ENCODE assay signal across 9 cellular contexts in the genomic region with DNA sequence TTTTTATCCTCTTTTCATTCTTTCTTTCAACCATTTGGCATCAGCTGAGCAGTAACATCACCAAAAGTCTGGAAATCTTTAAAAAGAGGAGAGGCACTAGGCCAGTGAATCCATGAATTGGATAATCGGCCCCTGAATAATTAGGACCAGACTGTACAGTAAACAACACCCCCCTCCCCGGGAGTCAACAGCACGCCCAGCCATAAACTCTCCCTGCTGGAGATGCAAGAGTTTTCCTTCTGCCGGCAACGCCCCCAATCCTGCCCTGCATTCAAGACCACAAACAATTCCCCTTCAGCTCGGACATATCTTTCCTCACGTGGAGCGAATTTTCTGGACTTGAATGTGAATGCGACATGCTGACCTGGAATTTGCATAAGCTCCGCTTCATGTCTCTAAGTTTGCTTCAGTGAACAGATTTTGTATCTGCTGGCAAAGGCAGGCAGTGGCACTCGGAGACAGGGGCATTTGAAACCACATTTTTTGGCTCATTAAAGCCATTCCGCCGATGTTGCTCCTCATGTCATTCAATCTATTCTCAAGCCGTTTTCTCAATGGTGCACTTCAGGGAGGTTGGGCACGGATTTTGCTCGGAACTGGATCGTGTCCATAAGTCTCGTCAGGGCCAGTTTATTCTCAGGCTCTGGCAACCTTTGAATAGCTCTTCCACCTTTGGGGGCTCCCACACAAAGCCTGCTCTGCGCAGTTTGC. TPM values are rescaled to one million over a fixed set of nuclear protein-coding genes. Genes with fewer than 3 reads are reported as not detected.
DNase-seq lines count a peak whose midpoint lies in the region; ATAC-seq, FAIRE-seq and TF ChIP-seq lines count a peak whose summit lies in the region.
"Had no signal": no experiment of that assay in that cellular context is flagged by ENCODE, and none has a peak within 500 bp of the region (broad histone marks: within the 10 kb centered on the region; RNA-seq: fewer than 3 reads in every experiment).

No MANE protein-coding gene starts in this region.

- no peaks in the 10 kb centered on the region for H3K36me3 Mint-ChIP-seq in neural progenitor cell
- H3K36me3 Mint-ChIP-seq in stimulated activated effector memory CD8-positive, alpha-beta T cell treated with anti-CD3 and anti-CD28 coated beads, Interleukin-12 subunit alpha, Interleukin-12 subunit beta, amount 100 ng/mL, for 72 hours, result no peaks in the 10 kb centered on the region
- H3K36me3 Mint-ChIP-seq: mesothelial cell of epicardium had no signal

- H3K9me3 ChIP-seq in OCI-LY7 (ENCODE audit: low read length) (no peaks in the 10 kb centered on the region; the same call in 1 of the 2 replicates), gastrocnemius medialis (no peaks in the 10 kb centered on the region), neural progenitor cell (ENCODE audit: low read depth) (no peaks in the 10 kb centered on the region)

- H3K4me1 ChIP-seq in OCI-LY7 (ENCODE audit: insufficient read depth, low read length, poor library complexity, severe bottlenecking), result peaks cover 12% of the 10 kb centered on the region
- peaks cover 0 to 14% of the 10 kb centered on the region in 2 donors for H3K4me1 ChIP-seq in gastrocnemius medialis
- peaks cover 11% of the 10 kb centered on the region for H3K4me1 ChIP-seq in neural progenitor cell

- no peak for FAIRE-seq in urothelium cell line (lab: Jason Lieb, UNC)

- no peak overlapping the region for H3K27ac Mint-ChIP-seq in neural progenitor cell
- H3K27ac Mint-ChIP-seq in stimulated activated effector memory CD8-positive, alpha-beta T cell treated with anti-CD3 and anti-CD28 coated beads, Interleukin-12 subunit alpha, Interleukin-12 subunit beta, amount 100 ng/mL, for 72 hours, result no peak overlapping the region
- H3K27ac Mint-ChIP-seq: mesothelial cell of epicardium had no signal

- TF ChIP-seq CTCF in OCI-LY7 (conservative IDR thresholded peaks at IDR 0.05; ENCODE audit: low read length), result no peak
- no peak for TF ChIP-seq CTCF in gastrocnemius medialis (IDR thresholded peaks at IDR 0.05 in 4 of 5, conservative IDR thresholded peaks at IDR 0.05 in 1 of 5)
- no peak for TF ChIP-seq CTCF in neural progenitor cell (IDR thresholded peaks at IDR 0.05)

- ATAC-seq in left ventricle myocardium superior (peak; percentile 29), gastrocnemius medialis (peak in 1 of 2 donors; percentile 48), HG03460 (IDR thresholded peaks at IDR 0.05; ENCODE audit: unreplicated experiment) (no peak)
- no peak for ATAC-seq in stimulated activated effector memory CD8-positive, alpha-beta T cell treated with anti-CD3 and anti-CD28 coated beads, Interleukin-12 subunit alpha, Interleukin-12 subunit beta, amount 100 ng/mL, for 72 hours

- no peaks in the 10 kb centered on the region for H3F3A ChIP-seq in neural progenitor cell (ENCODE audit: low read depth)

- in situ Hi-C loops in gastrocnemius medialis (cut with MboI; ENCODE audit: low sequenced_read_pairs in 4 of 4), result loop anchor here in 1 of 4 donors (10.0 kb wide), 1 partner anchor 506 kb away; no protein-coding TSS in a partner anchor

- H3K27me3 ChIP-seq in gastrocnemius medialis (no peaks in the 10 kb centered on the region), neural progenitor cell (no peaks in the 10 kb centered on the region)

- intact Hi-C loops in OCI-LY7 (cut with micrococcal nuclease; ENCODE audit: unreplicated experiment) (no loop called here), left ventricle myocardium superior (cut with micrococcal nuclease) (no loop called here), gastrocnemius medialis (cut with DNase I; ENCODE audit: low total_unique reads) (no loop called here)

- H3K27ac ChIP-seq in OCI-LY7 (ENCODE audit: low read depth, low read length, poor library complexity, severe bottlenecking), result no peak overlapping the region
- H3K27ac ChIP-seq in gastrocnemius medialis, result no peak overlapping the region
- no peak overlapping the region for H3K27ac ChIP-seq in neural progenitor cell

- H3K4me2 ChIP-seq in OCI-LY7 (ENCODE audit: low read length) (peak overlapping the region; percentile 21; the same call in 1 of the 2 replicates), neural progenitor cell (no peak overlapping the region)

- peaks cover 2% of the 10 kb centered on the region for H3K9me3 Mint-ChIP-seq in neural progenitor cell
- H3K9me3 Mint-ChIP-seq in stimulated activated effector memory CD8-positive, alpha-beta T cell treated with anti-CD3 and anti-CD28 coated beads, Interleukin-12 subunit alpha, Interleukin-12 subunit beta, amount 100 ng/mL, for 72 hours, result no peaks in the 10 kb centered on the region

- no TSS peak for BruUV-seq in OCI-LY7 (replicated peaks; lab: Mats Ljungman, UMichigan)

- no peak overlapping the region for H3K4me3 Mint-ChIP-seq in neural progenitor cell
- no peak overlapping the region for H3K4me3 Mint-ChIP-seq in stimulated activated effector memory CD8-positive, alpha-beta T cell treated with anti-CD3 and anti-CD28 coated beads, Interleukin-12 subunit alpha, Interleukin-12 subunit beta, amount 100 ng/mL, for 72 hours
- H3K4me3 Mint-ChIP-seq: mesothelial cell of epicardium had no signal

- H3K4me3 ChIP-seq in OCI-LY7 (ENCODE audit: low read depth, low read length, poor library complexity, severe bottlenecking), result no peak overlapping the region
- peak overlapping the region; percentile 36 to 46 (median 38) for H3K4me3 ChIP-seq in gastrocnemius medialis
- H3K4me3 ChIP-seq in neural progenitor cell, result no peak overlapping the region

- peaks cover 47% of the 10 kb centered on the region for H3K4me1 Mint-ChIP-seq in neural progenitor cell
- H3K4me1 Mint-ChIP-seq in stimulated activated effector memory CD8-positive, alpha-beta T cell treated with anti-CD3 and anti-CD28 coated beads, Interleukin-12 subunit alpha, Interleukin-12 subunit beta, amount 100 ng/mL, for 72 hours, result no peaks in the 10 kb centered on the region

- H3K27me3 Mint-ChIP-seq in neural progenitor cell (ENCODE audit: insufficient read depth, low read depth), result peaks cover 16% of the 10 kb centered on the region

- no peak for TF ChIP-seq POLR2A in gastrocnemius medialis (IDR thresholded peaks at IDR 0.05)

- POLR2A ChIA-PET in OCI-LY7 (lab: Charles Lee), result interaction anchor here (0.6 to 0.7 kb wide), 3 partner anchors 94 to 406 kb away, joined by 3 read pairs; no protein-coding TSS in a partner anchor

- H2AFZ ChIP-seq in OCI-LY7 (ENCODE audit: low read length) (no peak overlapping the region), neural progenitor cell (replicated peaks) (no peak overlapping the region)

- CTCF ChIA-PET in OCI-LY7 (lab: Charles Lee; ENCODE audit: unreplicated experiment), result no interaction called here

- H3K79me2 ChIP-seq in OCI-LY7 (ENCODE audit: insufficient read depth, low read depth, low read length), result no peaks in the 10 kb centered on the region
- no peaks in the 10 kb centered on the region for H3K79me2 ChIP-seq in neural progenitor cell (ENCODE audit: low read depth)

- H3K36me3 ChIP-seq in OCI-LY7 (ENCODE audit: insufficient read depth, low read length) (no peaks in the 10 kb centered on the region), gastrocnemius medialis (no peaks in the 10 kb centered on the region), neural progenitor cell (no peaks in the 10 kb centered on the region)

- H3K9ac ChIP-seq in neural progenitor cell, result no peak overlapping the region

- H4K20me1 ChIP-seq in OCI-LY7 (ENCODE audit: insufficient read depth, low read length), result no peaks in the 10 kb centered on the region
- no peaks in the 10 kb centered on the region for H4K20me1 ChIP-seq in neural progenitor cell (ENCODE audit: low read depth)

- H3K9me2 ChIP-seq in OCI-LY7 (ENCODE audit: insufficient read depth, low read length), result no peaks in the 10 kb centered on the region

- DNase-seq in EH (ENCODE audit: low read depth) (peak; percentile 18), OCI-LY7 (ENCODE audit: low spot score) (no peak), left ventricle myocardium superior (no peak), gastrocnemius medialis (no peak), neural progenitor cell (ENCODE audit: low spot score) (no peak), urothelium cell line (ENCODE audit: low spot score) (no peak)
- no peak for DNase-seq in stimulated activated effector memory CD8-positive, alpha-beta T cell treated with anti-CD3 and anti-CD28 coated beads, Interleukin-12 subunit alpha, Interleukin-12 subunit beta, amount 100 ng/mL, for 72 hours (ENCODE audit: low spot score in 2 of 2)

RNA-seq across cellular contexts. Expression of gene GMPR, which starts 38.0 kb away (rescaled TPM):
- total RNA-seq in OCI-LY7 (2014; rRNA removed; shearing (Covaris generic)), result not detected in 2 replicates
- total RNA-seq in OCI-LY7 (2022), result not detected in 2 replicates
- total RNA-seq in left ventricle myocardium superior, result 112 TPM
- 100 to 1,000 TPM; 109 to 266 (median 239) TPM for total RNA-seq in gastrocnemius medialis
- total RNA-seq in neural progenitor cell (ENCODE audit: low replicate concordance), result not detected in 2 replicates

Comparison
In these comparisons a context has a peak if more than half of its experiments do, and no peak if none do; other contexts are left out.
1. H3K4me3 ChIP-seq: peak in gastrocnemius medialis (4 of 4); none in OCI-LY7 (single experiment) and neural progenitor cell (single experiment).
2. RNA of gene GMPR, which starts 38.0 kb away (total RNA-seq): 109 to 266 TPM in gastrocnemius medialis and 112 TPM in left ventricle myocardium superior (single experiment); not detected in OCI-LY7 and not detected in neural progenitor cell; every median in the first group is over 100 times any median in the second.